Comparison of ENCODE assay signal across 8 cellular contexts in genomic region chr22:30920407-30920806, GRCh38. TPM values are rescaled to one million over a fixed set of nuclear protein-coding genes. Genes with fewer than 3 reads are reported as not detected.
DNase-seq lines count a peak whose midpoint lies in the region; ATAC-seq, FAIRE-seq and TF ChIP-seq lines count a peak whose summit lies in the region.

No MANE protein-coding gene starts in this region.

- peak; percentile 85 to 90 for ATAC-seq in A549
- peak; percentile 79 for ATAC-seq in HepG2
- ATAC-seq in HG03521 (IDR thresholded peaks at IDR 0.05; ENCODE audit: unreplicated experiment) = no peak

- POLR2A ChIA-PET in A549 (lab: Yijun Ruan, JAX) = no interaction called here
- POLR2A ChIA-PET in HepG2 (lab: Yijun Ruan, JAX) = interaction anchor here (0.6 kb wide), 1 partner anchor 370 kb away, joined by 3 read pairs; no protein-coding TSS in a partner anchor

- peaks cover 14% of the 10 kb centered on the region; the same call in 1 of the 3 replicates for H3K4me1 ChIP-seq in A549
- 0 out of 2 replicates have a peak, but pooled peaks cover 5% of the 10 kb centered on the region for H3K4me1 ChIP-seq in HepG2 (ENCODE audit: insufficient read depth, low read length)

- H3K27ac ChIP-seq in A549 (peak overlapping the region; percentile 51 to 58; a peak in 3 of 6 replicates), coronary artery (no peak overlapping the region), HepG2 (ENCODE audit: extremely low read length, insufficient read depth, low read length) (no peak overlapping the region)

- H3K4me3 ChIP-seq in A549 = no peak overlapping the region
- no peak overlapping the region for H3K4me3 ChIP-seq in coronary artery
- H3K4me3 ChIP-seq in HepG2 (replicated peaks in 1 of 3; ENCODE audit: insufficient read depth in 1 of 3, low read depth in 2 of 3, low read length in 3 of 3) = no peak overlapping the region

- no peaks in the 10 kb centered on the region for H3K27me3 ChIP-seq in HepG2 (ENCODE audit: control insufficient read depth in 1 of 2, insufficient read depth in 2 of 2, low read length in 2 of 2)

- intact Hi-C loops in HepG2 (cut with micrococcal nuclease; ENCODE audit: unreplicated experiment) = loop anchor here (1.0 kb wide), 1 partner anchor 157 kb away; no protein-coding TSS in a partner anchor

- peak overlapping the region; percentile 62 for H3K4me2 ChIP-seq in A549
- no peak overlapping the region for H3K4me2 ChIP-seq in HepG2 (ENCODE audit: low read depth, low read length)

- TF ChIP-seq RAD21 in A549 (conservative IDR thresholded peaks at IDR 0.05 in 1 of 2, IDR thresholded peaks at IDR 0.05 in 1 of 2) = peak; percentile 86
- TF ChIP-seq RAD21 in HepG2 (CRISPR knock-in tag; IDR thresholded peaks at IDR 0.05) = peak; percentile 36; the same call in 1 of the 2 replicates

- in situ Hi-C loops in GM13976 (cut with MboI; ENCODE audit: low sequenced_read_pairs, unreplicated experiment) = loop anchor here (10.0 to 25.0 kb wide), 2 partner anchors 156 to 283 kb away; partner anchors contain the start of gene SLC35E4
- in situ Hi-C loops in HepG2 (cut with HindIII; ENCODE audit: extremely low pct_ligation_motif_present, low pct_unique_long_range_greater_than_20kb) = loop anchor here (5.0 kb wide), 1 partner anchor 158 kb away; no protein-coding TSS in a partner anchor

- H2AFZ ChIP-seq in HepG2 (ENCODE audit: low read length) = no peak overlapping the region

- TF ChIP-seq POLR2A in A549 (IDR thresholded peaks at IDR 0.05; ENCODE audit: low read length) (no peak), HepG2 (IDR thresholded peaks at IDR 0.05; ENCODE audit: insufficient read depth in 1 of 2, low read depth in 2 of 2, low read length in 2 of 2) (no peak)

- TF ChIP-seq CTCF in A549 (IDR thresholded peaks at IDR 0.05) (peak; percentile 82), GM13976 (IDR thresholded peaks at IDR 0.05; ENCODE audit: borderline replicate concordance, control extremely low read depth, extremely low read depth, insufficient read depth, missing control alignments) (peak; percentile 92), coronary artery (IDR thresholded peaks at IDR 0.05) (peak; percentile 52), HepG2 (CRISPR knock-in tag; IDR thresholded peaks at IDR 0.05) (peak; percentile 82)

- H3K79me2 ChIP-seq in HepG2 (ENCODE audit: insufficient read depth, low read length) = no peaks in the 10 kb centered on the region

- H3K9ac ChIP-seq in HepG2 (ENCODE audit: insufficient read depth, low read depth, low read length) = no peak overlapping the region

- H3K36me3 ChIP-seq in HepG2 (replicated peaks in 1 of 2; ENCODE audit: control insufficient read depth in 1 of 2, insufficient read depth in 2 of 2, low read length in 2 of 2) = peaks cover 2 to 10% of the 10 kb centered on the region in 2 experiments; a peak in 2 of 5 replicates

- FAIRE-seq in A549 (lab: Jason Lieb, UNC) (no peak), HepG2 (lab: Jason Lieb, UNC) (peak; percentile 40)

- TF ChIP-seq EP300 in A549 (IDR thresholded peaks at IDR 0.05) (no peak), HepG2 (IDR thresholded peaks at IDR 0.05; ENCODE audit: low read depth in 2 of 2, low read length in 2 of 2) (no peak), HepG2 (CRISPR knock-in tag; IDR thresholded peaks at IDR 0.05; ENCODE audit: borderline replicate concordance) (no peak)

- H4K20me1 ChIP-seq in HepG2 (ENCODE audit: insufficient read depth, low read length) = no peaks in the 10 kb centered on the region; the same call in 1 of the 2 replicates

- H3K9me3 ChIP-seq in A549 (peaks cover 4% of the 10 kb centered on the region; the same call in 2 of the 3 replicates), HepG2 (ENCODE audit: low read length) (peaks cover 5% of the 10 kb centered on the region)

- BruUV-seq in HepG2 (replicated peaks; lab: Mats Ljungman, UMichigan) = no TSS peak

- DNase-seq in A549 (ENCODE audit: low read depth in 1 of 2, low spot score in 1 of 2) = peak; percentile 67 to 70
- peak; percentile 84 for DNase-seq in GM13976 (ENCODE audit: low spot score)
- DNase-seq in NCI-H460 (ENCODE audit: extremely low read depth, low read depth) = peak; percentile 43
- peak; percentile 85 for DNase-seq in activated CD4-positive, alpha-beta T cell treated with anti-CD3 and anti-CD28 coated beads, Interleukin-2, amount 50 U/mL, for 1 hour
- no peak for DNase-seq in coronary artery (ENCODE audit: low spot score)
- DNase-seq in HepG2 (ENCODE audit: low spot score) = peak; percentile 32
- peak; percentile 62 to 84 (median 63) for DNase-seq in stimulated activated CD4-positive, alpha-beta T cell treated with anti-CD3 and anti-CD28 coated beads, TNF-alpha, amount 100 ng/mL, for 1 hour (ENCODE audit: low read depth in 3 of 3, low spot score in 1 of 3)

- 1% methylated on average over 9 of the region's 9 CpGs for WGBS in A549 (ENCODE audit: missing lambda C conversion rate)
- 4% methylated on average over 9 of the region's 9 CpGs for WGBS in HepG2 (ENCODE audit: low lambda C conversion rate)

- CTCF ChIA-PET in A549 (lab: Yijun Ruan, JAX) = interaction anchor here (0.6 to 9.6 kb wide), 43 partner anchors 10 to 408 kb away, joined by 3 to 138 read pairs (median 5); partner anchors contain the start of genes MORC2 and TUG1
- CTCF ChIA-PET in HepG2 (lab: Yijun Ruan, JAX; ENCODE audit: low intra/inter-chr PET ratio, low total read pairs) = interaction anchor here (1.0 to 3.5 kb wide), 3 partner anchors 30 to 229 kb away, joined by 3 to 37 read pairs (median 3); no protein-coding TSS in a partner anchor

RNA-seq across cellular contexts. Expression of gene MORC2, which starts 48.2 kb away (rescaled TPM):
- 16.0 and 28.1 TPM in 2 replicates for polyA plus RNA-seq in A549 (2011; rRNA removed)
- 7.2 and 7.9 TPM in 2 replicates for polyA plus RNA-seq in A549 (2012; cell fraction: cytosol; rRNA removed)
- 15.2 and 19.3 TPM in 2 replicates for polyA plus RNA-seq in A549 (2012; cell fraction: nucleus; rRNA removed)
- 14.8 to 18.0 TPM (median 16.6 TPM) in 3 replicates for polyA plus RNA-seq in A549 (2017; fragmentation: RNase III; extraction: RNeasy Plus Mini Kit Qiagen cat#74134 plus additional on column Dnase treatment)
- polyA minus RNA-seq in A549 (2011; rRNA and poly(A)+ RNA removed) = 34.1 and 35.4 TPM in 2 replicates
- total RNA-seq in NCI-H460 (2014; rRNA removed; shearing (Covaris generic)) = 18.5 and 19.9 TPM in 2 replicates
- polyA plus RNA-seq in NCI-H460 (2014; cell fraction: nucleus; rRNA removed) = 13.6 and 15.1 TPM in 2 replicates
- total RNA-seq in HepG2 (2016; rRNA removed; fragmentation: Illumina TruSeq; extraction: Trizol) = 18.3 and 28.2 TPM in 2 replicates
- total RNA-seq in HepG2 (2016; cell fraction: cytosol; rRNA removed; fragmentation: Illumina TruSeq; extraction: Trizol; ENCODE audit: low read depth) = 3.4 and 4.3 TPM in 2 replicates
- total RNA-seq in HepG2 (2016; cell fraction: insoluble cytoplasmic fraction; rRNA removed; fragmentation: Illumina TruSeq; extraction: Trizol) = 18.9 and 25.4 TPM in 2 replicates
- 10.0 and 14.7 TPM in 2 replicates for total RNA-seq in HepG2 (2016; cell fraction: membrane; rRNA removed; fragmentation: Illumina TruSeq; extraction: Trizol)
- 27.6 and 33.4 TPM in 2 replicates for total RNA-seq in HepG2 (2016; cell fraction: nucleus; rRNA removed; fragmentation: Illumina TruSeq; extraction: Trizol)
- 11.9 and 17.8 TPM in 2 replicates for polyA plus RNA-seq in HepG2 (2011; rRNA removed)
- 6.2 and 6.3 TPM in 2 replicates for polyA plus RNA-seq in HepG2 (2011; cell fraction: cytosol; rRNA removed)
- 24.9 and 45.2 TPM in 2 replicates for polyA plus RNA-seq in HepG2 (2011; cell fraction: nucleus; rRNA removed)
- 25.4 and 32.4 TPM in 2 replicates for polyA plus RNA-seq in HepG2 (2012)
- 1.6 and 2.2 TPM in 2 replicates for polyA plus RNA-seq in HepG2 (2016; cell fraction: cytosol; fragmentation: Illumina TruSeq; extraction: Trizol; ENCODE audit: low read depth)
- 25.6 and 32.0 TPM in 2 replicates for polyA plus RNA-seq in HepG2 (2016; cell fraction: insoluble cytoplasmic fraction; fragmentation: Illumina TruSeq; extraction: Trizol; ENCODE audit: low read depth)
- 5.2 and 5.5 TPM in 2 replicates for polyA plus RNA-seq in HepG2 (2016; cell fraction: membrane; fragmentation: Illumina TruSeq; extraction: Trizol; ENCODE audit: low read depth)
- 67.7 and 78.0 TPM in 2 replicates for polyA plus RNA-seq in HepG2 (2016; cell fraction: nucleus; fragmentation: Illumina TruSeq; extraction: Trizol; ENCODE audit: insufficient read depth, low read depth)
- 30.7 and 35.6 TPM in 2 replicates for polyA minus RNA-seq in HepG2 (2011; rRNA and poly(A)+ RNA removed; ENCODE audit: low replicate concordance)
- polyA minus RNA-seq in HepG2 (2011; cell fraction: cytosol; rRNA and poly(A)+ RNA removed) = 18.7 and 21.0 TPM in 2 replicates
- polyA minus RNA-seq in HepG2 (2011; cell fraction: nucleus; rRNA and poly(A)+ RNA removed) = 26.3 and 32.9 TPM in 2 replicates

RNA-seq across cellular contexts. Expression of gene TUG1, which starts 48.7 kb away (rescaled TPM):
- polyA plus RNA-seq in A549 (2011; rRNA removed) = 104 and 120 TPM in 2 replicates
- 21.6 and 23.3 TPM in 2 replicates for polyA plus RNA-seq in A549 (2012; cell fraction: cytosol; rRNA removed)
- polyA plus RNA-seq in A549 (2012; cell fraction: nucleus; rRNA removed) = 33.7 and 46.6 TPM in 2 replicates
- polyA plus RNA-seq in A549 (2017; fragmentation: RNase III; extraction: RNeasy Plus Mini Kit Qiagen cat#74134 plus additional on column Dnase treatment) = 29.9 to 33.5 TPM (median 32.1 TPM) in 3 replicates
- polyA minus RNA-seq in A549 (2011; rRNA and poly(A)+ RNA removed) = 32.3 and 34.6 TPM in 2 replicates
- total RNA-seq in NCI-H460 (2014; rRNA removed; shearing (Covaris generic)) = 49.0 and 64.6 TPM in 2 replicates
- polyA plus RNA-seq in NCI-H460 (2014; cell fraction: nucleus; rRNA removed) = 84.3 and 119 TPM in 2 replicates
- 32.8 and 35.2 TPM in 2 replicates for total RNA-seq in HepG2 (2016; rRNA removed; fragmentation: Illumina TruSeq; extraction: Trizol)
- 5.6 TPM in 2 replicates for total RNA-seq in HepG2 (2016; cell fraction: cytosol; rRNA removed; fragmentation: Illumina TruSeq; extraction: Trizol; ENCODE audit: low read depth)
- 29.2 and 33.7 TPM in 2 replicates for total RNA-seq in HepG2 (2016; cell fraction: insoluble cytoplasmic fraction; rRNA removed; fragmentation: Illumina TruSeq; extraction: Trizol)
- total RNA-seq in HepG2 (2016; cell fraction: membrane; rRNA removed; fragmentation: Illumina TruSeq; extraction: Trizol) = 14.7 and 16.1 TPM in 2 replicates
- 83.8 and 92.0 TPM in 2 replicates for total RNA-seq in HepG2 (2016; cell fraction: nucleus; rRNA removed; fragmentation: Illumina TruSeq; extraction: Trizol)
- 101 and 122 TPM in 2 replicates for polyA plus RNA-seq in HepG2 (2011; rRNA removed)
- 31.0 and 49.1 TPM in 2 replicates for polyA plus RNA-seq in HepG2 (2011; cell fraction: cytosol; rRNA removed)
- 221 and 244 TPM in 2 replicates for polyA plus RNA-seq in HepG2 (2011; cell fraction: nucleus; rRNA removed)
- polyA plus RNA-seq in HepG2 (2012) = 49.1 and 54.7 TPM in 2 replicates
- 2.9 and 3.1 TPM in 2 replicates for polyA plus RNA-seq in HepG2 (2016; cell fraction: cytosol; fragmentation: Illumina TruSeq; extraction: Trizol; ENCODE audit: low read depth)
- polyA plus RNA-seq in HepG2 (2016; cell fraction: insoluble cytoplasmic fraction; fragmentation: Illumina TruSeq; extraction: Trizol; ENCODE audit: low read depth) = 37.7 TPM in 2 replicates
- 8.1 and 9.1 TPM in 2 replicates for polyA plus RNA-seq in HepG2 (2016; cell fraction: membrane; fragmentation: Illumina TruSeq; extraction: Trizol; ENCODE audit: low read depth)
- polyA plus RNA-seq in HepG2 (2016; cell fraction: nucleus; fragmentation: Illumina TruSeq; extraction: Trizol; ENCODE audit: insufficient read depth, low read depth) = 201 TPM in 2 replicates
- 56.5 and 73.9 TPM in 2 replicates for polyA minus RNA-seq in HepG2 (2011; rRNA and poly(A)+ RNA removed; ENCODE audit: low replicate concordance)
- 31.0 and 37.3 TPM in 2 replicates for polyA minus RNA-seq in HepG2 (2011; cell fraction: cytosol; rRNA and poly(A)+ RNA removed)
- 167 and 186 TPM in 2 replicates for polyA minus RNA-seq in HepG2 (2011; cell fraction: nucleus; rRNA and poly(A)+ RNA removed)

Comparison
In these comparisons a context has a peak if more than half of its experiments do, and no peak if none do; other contexts are left out.
1. H3K27ac ChIP-seq: peak in A549 (2 of 2); none in coronary artery (0 of 2) and HepG2 (single experiment).
2. Of the 38 proteins assayed by ChIP-seq in both HepG2 and A549: peak only in HepG2: none; only in A549: none; in both: CTCF, RAD21 and SMC3; in neither: 35.
3. Peak in every context shown above with its lines, with median percentiles within 50 percentile points of each other: CTCF ChIP-seq.